15 cellular contexts compared by ENCODE assay signal in genomic region chr7:131723926-131724325, GRCh38.
A peak's percentile ranks its signal among the peaks of the same experiment; 100 is the strongest.
DNase-seq lines count a peak whose midpoint lies in the region; ATAC-seq, FAIRE-seq and TF ChIP-seq lines count a peak whose summit lies in the region.
"Had no signal": no experiment of that assay in that cellular context is flagged by ENCODE, and none has a peak within 500 bp of the region (broad histone marks: within the 10 kb centered on the region; RNA-seq: fewer than 3 reads in every experiment).

No MANE protein-coding gene starts in this region.

- H3K27ac ChIP-seq in heart left ventricle (no peak overlapping the region), left ventricle myocardium inferior (replicated peaks) (no peak overlapping the region), foreskin keratinocyte (no peak overlapping the region), smooth muscle cell (ENCODE audit: low read depth) (peak overlapping the region; percentile 42)
- H3K27ac ChIP-seq: transverse colon had no signal

- H3K4me3 ChIP-seq in heart left ventricle (no peak overlapping the region), left ventricle myocardium inferior (no peak overlapping the region), smooth muscle cell (no peak overlapping the region)
- H3K4me3 ChIP-seq: transverse colon had no signal

- no peak for TF ChIP-seq POLR2A in heart left ventricle (IDR thresholded peaks at IDR 0.05)

- peaks cover 0 to 3% (median 0%) of the 10 kb centered on the region in 12 donors for H3K4me1 ChIP-seq in heart left ventricle
- no peaks in the 10 kb centered on the region for H3K4me1 ChIP-seq in left ventricle myocardium inferior
- H3K4me1 ChIP-seq in foreskin keratinocyte, result no peaks in the 10 kb centered on the region
- peaks cover 6% of the 10 kb centered on the region for H3K4me1 ChIP-seq in smooth muscle cell (ENCODE audit: low read depth)
- H3K4me1 ChIP-seq: Caco-2, transverse colon had no signal

- peak overlapping the region; percentile 51 for H3K4me2 ChIP-seq in smooth muscle cell

- FAIRE-seq in RCC 7860 (lab: Jason Lieb, UNC), result no peak

- H3K36me3 ChIP-seq in heart left ventricle (no peaks in the 10 kb centered on the region), left ventricle myocardium inferior (no peaks in the 10 kb centered on the region), smooth muscle cell (ENCODE audit: low read depth) (no peaks in the 10 kb centered on the region)
- H3K36me3 ChIP-seq: transverse colon had no signal

- peaks cover 0 to 4% (median 0%) of the 10 kb centered on the region in 12 donors for H3K9me3 ChIP-seq in heart left ventricle
- no peaks in the 10 kb centered on the region for H3K9me3 ChIP-seq in left ventricle myocardium inferior (replicated peaks)
- H3K9me3 ChIP-seq in smooth muscle cell (replicated peaks; ENCODE audit: low read depth), result no peaks in the 10 kb centered on the region
- H3K9me3 ChIP-seq: Caco-2, transverse colon had no signal

- intact Hi-C loops in heart left ventricle (cut with DNase I), result no loop called here
- intact Hi-C loops in left ventricle myocardium inferior (cut with micrococcal nuclease), result no loop called here

- H3K27me3 ChIP-seq in heart left ventricle (peaks cover 0 to 4% (median 0%) of the 10 kb centered on the region in 9 donors), left ventricle myocardium inferior (ENCODE audit: low read depth) (peaks cover 31% of the 10 kb centered on the region), foreskin keratinocyte (no peaks in the 10 kb centered on the region), smooth muscle cell (ENCODE audit: low read depth) (no peaks in the 10 kb centered on the region)
- H3K27me3 ChIP-seq: transverse colon had no signal

- DNase-seq in heart left ventricle (no peak), left ventricle myocardium inferior (no peak), RCC 7860 (ENCODE audit: low spot score) (peak; percentile 51), foreskin keratinocyte (peak in 1 of 2 donors; percentile 2), smooth muscle cell (lab: John Stamatoyannopoulos, UW; ENCODE audit: unreplicated experiment) (no peak), NCI-H2029 (lab: John Stamatoyannopoulos, UW) (no peak)
- DNase-seq: activated T-cell treated with anti-CD3 and anti-CD28 coated beads, Interleukin-2, amount 50 U/mL, for 48 hours; amygdala; dermis blood vessel endothelial cell; NCI-H1092 treated with DMSO at 0.1 percent for 48 hours; transverse colon had no signal

- TF ChIP-seq CTCF in heart left ventricle (IDR thresholded peaks at IDR 0.05), result no peak
- TF ChIP-seq CTCF in left ventricle myocardium inferior (IDR thresholded peaks at IDR 0.05; ENCODE audit: borderline replicate concordance), result no peak
- no peak for TF ChIP-seq CTCF in foreskin keratinocyte (conservative IDR thresholded peaks at IDR 0.05)
- TF ChIP-seq CTCF in smooth muscle cell (IDR thresholded peaks at IDR 0.05; ENCODE audit: borderline replicate concordance, insufficient read depth, poor library complexity, severe bottlenecking), result no peak

- no peaks in the 10 kb centered on the region for H3F3A ChIP-seq in smooth muscle cell (ENCODE audit: low read depth)

- no peaks in the 10 kb centered on the region for H4K20me1 ChIP-seq in smooth muscle cell (ENCODE audit: low read depth)

- peak overlapping the region; percentile 72 for H2AFZ ChIP-seq in smooth muscle cell (ENCODE audit: low read depth)

- no peaks in the 10 kb centered on the region for H3K79me2 ChIP-seq in smooth muscle cell (ENCODE audit: low read depth)

- 35 to 57% (median 42%) methylated on average over 6 of the region's 6 CpGs for WGBS in heart left ventricle, 4 donors
- WGBS in smooth muscle cell (ENCODE audit: low lambda C conversion rate), result 53% methylated on average over 6 of the region's 6 CpGs

- ATAC-seq in heart left ventricle (peak in 3 of 4 donors; percentile 62 to 72 (median 68)), foreskin keratinocyte (peak; percentile 24), HG03432 (IDR thresholded peaks at IDR 0.05; ENCODE audit: unreplicated experiment) (no peak), HG02981 (IDR thresholded peaks at IDR 0.05; ENCODE audit: unreplicated experiment) (no peak)
- ATAC-seq: stimulated activated effector memory CD8-positive, alpha-beta T cell treated with anti-CD3 and anti-CD28 coated beads, Interleukin-12 subunit alpha, Interleukin-12 subunit beta, amount 100 ng/mL, for 72 hours had no signal

- peak overlapping the region; percentile 64 for H3K9ac ChIP-seq in smooth muscle cell (ENCODE audit: low read depth)

Comparison
In these comparisons a context has a peak if more than half of its experiments do, and no peak if none do; other contexts are left out.
1. ATAC-seq: peak in heart left ventricle (3 of 4) and foreskin keratinocyte (single experiment); none in HG03432 (single experiment) and HG02981 (single experiment).